In genomic region chr22:37746366-37747089, GRCh38 we compare ENCODE assay signal across 1 cellular context.
TF ChIP-seq lines count a peak whose summit lies in the region.

No MANE protein-coding gene starts in this region.

TF ChIP-seq in WTC11, 78 proteins besides CTCF, POLR2A, EP300 and RAD21 (continued from another document):
- no peak for TF ChIP-seq ZNF532 (CRISPR knock-in tag; IDR thresholded peaks at IDR 0.05; ENCODE audit: borderline replicate concordance)
- TF ChIP-seq, protein P1, sequence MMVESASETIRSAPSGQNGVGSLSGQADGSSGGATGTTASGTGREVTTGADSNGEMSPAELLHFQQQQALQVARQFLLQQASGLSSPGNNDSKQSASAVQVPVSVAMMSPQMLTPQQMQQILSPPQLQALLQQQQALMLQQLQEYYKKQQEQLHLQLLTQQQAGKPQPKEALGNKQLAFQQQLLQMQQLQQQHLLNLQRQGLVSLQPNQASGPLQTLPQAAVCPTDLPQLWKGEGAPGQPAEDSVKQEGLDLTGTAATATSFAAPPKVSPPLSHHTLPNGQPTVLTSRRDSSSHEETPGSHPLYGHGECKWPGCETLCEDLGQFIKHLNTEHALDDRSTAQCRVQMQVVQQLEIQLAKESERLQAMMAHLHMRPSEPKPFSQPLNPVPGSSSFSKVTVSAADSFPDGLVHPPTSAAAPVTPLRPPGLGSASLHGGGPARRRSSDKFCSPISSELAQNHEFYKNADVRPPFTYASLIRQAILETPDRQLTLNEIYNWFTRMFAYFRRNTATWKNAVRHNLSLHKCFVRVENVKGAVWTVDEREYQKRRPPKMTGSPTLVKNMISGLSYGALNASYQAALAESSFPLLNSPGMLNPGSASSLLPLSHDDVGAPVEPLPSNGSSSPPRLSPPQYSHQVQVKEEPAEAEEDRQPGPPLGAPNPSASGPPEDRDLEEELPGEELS (CRISPR knock-in tag; IDR thresholded peaks at IDR 0.05): 0 out of 2 replicates have a peak, but pooled peaks have one; percentile 22
- peak; percentile 85; the same call in 1 of the 2 replicates for TF ChIP-seq TP53 (CRISPR knock-in tag; IDR thresholded peaks at IDR 0.05)
- TF ChIP-seq, protein P2, sequence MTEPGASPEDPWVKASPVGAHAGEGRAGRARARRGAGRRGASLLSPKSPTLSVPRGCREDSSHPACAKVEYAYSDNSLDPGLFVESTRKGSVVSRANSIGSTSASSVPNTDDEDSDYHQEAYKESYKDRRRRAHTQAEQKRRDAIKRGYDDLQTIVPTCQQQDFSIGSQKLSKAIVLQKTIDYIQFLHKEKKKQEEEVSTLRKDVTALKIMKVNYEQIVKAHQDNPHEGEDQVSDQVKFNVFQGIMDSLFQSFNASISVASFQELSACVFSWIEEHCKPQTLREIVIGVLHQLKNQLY (CRISPR knock-in tag; IDR thresholded peaks at IDR 0.05): 0 out of 2 replicates have a peak, but pooled peaks have one; percentile 76
- TF ChIP-seq FOXK1 (CRISPR knock-in tag; IDR thresholded peaks at IDR 0.05): no peak
- TF ChIP-seq, protein P3, sequence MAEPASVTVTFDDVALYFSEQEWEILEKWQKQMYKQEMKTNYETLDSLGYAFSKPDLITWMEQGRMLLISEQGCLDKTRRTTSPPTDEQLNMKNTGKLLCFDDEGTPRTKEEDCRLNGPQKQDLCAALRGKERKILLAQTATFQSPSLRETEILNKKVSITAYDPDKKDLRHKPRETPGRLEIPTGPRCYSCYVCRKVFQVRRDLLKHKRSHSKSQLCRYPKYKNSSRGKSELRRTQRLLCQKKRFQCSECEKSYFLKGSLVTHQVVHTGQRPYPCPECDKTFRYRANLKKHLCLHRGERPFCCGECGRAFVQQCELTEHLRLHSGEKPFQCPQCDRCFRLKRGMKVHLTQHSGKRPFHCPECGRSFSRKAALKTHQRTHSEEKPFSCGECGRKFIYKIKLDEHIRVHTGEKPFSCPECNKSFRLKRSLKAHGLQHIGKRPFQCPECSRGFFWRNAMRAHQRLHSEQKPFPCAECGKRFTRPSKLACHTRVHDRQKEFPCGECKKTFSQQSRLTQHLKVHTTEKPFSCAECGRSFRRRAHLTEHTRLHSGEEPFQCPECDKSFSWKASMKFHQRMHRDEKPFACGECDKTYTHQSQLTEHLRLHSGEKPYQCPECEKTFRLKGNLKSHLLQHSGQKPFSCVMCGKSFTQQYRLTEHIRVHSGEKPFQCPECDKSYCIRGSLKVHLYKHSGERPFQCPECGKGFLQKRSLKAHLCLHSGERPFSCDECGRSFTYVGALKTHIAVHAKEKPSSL (CRISPR knock-in tag; conservative IDR thresholded peaks at IDR 0.05): no peak
- TF ChIP-seq ZNF416 (CRISPR knock-in tag; IDR thresholded peaks at IDR 0.05): no peak
- TF ChIP-seq ZNF317 (CRISPR knock-in tag; IDR thresholded peaks at IDR 0.05; ENCODE audit: borderline replicate concordance, low read depth): 0 out of 2 replicates have a peak, but pooled peaks have one; percentile 33
- no peak for TF ChIP-seq ZNF232 (CRISPR knock-in tag; IDR thresholded peaks at IDR 0.05)
- TF ChIP-seq GRHL2 (CRISPR knock-in tag; IDR thresholded peaks at IDR 0.05; ENCODE audit: insufficient replicate concordance, severe bottlenecking): no peak
- peak; percentile 44; the same call in 1 of the 2 replicates for TF ChIP-seq FOXP1 (CRISPR knock-in tag; IDR thresholded peaks at IDR 0.05; ENCODE audit: borderline replicate concordance)
- no peak for TF ChIP-seq FOXJ3 (CRISPR knock-in tag; IDR thresholded peaks at IDR 0.05; ENCODE audit: borderline replicate concordance)
- TF ChIP-seq, protein P4, sequence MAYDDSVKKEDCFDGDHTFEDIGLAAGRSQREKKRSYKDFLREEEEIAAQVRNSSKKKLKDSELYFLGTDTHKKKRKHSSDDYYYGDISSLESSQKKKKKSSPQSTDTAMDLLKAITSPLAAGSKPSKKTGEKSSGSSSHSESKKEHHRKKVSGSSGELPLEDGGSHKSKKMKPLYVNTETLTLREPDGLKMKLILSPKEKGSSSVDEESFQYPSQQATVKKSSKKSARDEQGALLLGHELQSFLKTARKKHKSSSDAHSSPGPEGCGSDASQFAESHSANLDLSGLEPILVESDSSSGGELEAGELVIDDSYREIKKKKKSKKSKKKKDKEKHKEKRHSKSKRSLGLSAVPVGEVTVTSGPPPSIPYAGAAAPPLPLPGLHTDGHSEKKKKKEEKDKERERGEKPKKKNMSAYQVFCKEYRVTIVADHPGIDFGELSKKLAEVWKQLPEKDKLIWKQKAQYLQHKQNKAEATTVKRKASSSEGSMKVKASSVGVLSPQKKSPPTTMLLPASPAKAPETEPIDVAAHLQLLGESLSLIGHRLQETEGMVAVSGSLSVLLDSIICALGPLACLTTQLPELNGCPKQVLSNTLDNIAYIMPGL (CRISPR knock-in tag; IDR thresholded peaks at IDR 0.05): peak; percentile 55
- TF ChIP-seq CREM (CRISPR knock-in tag; IDR thresholded peaks at IDR 0.05): 0 out of 2 replicates have a peak, but pooled peaks have one; percentile 41
- no peak for TF ChIP-seq EMX1 (CRISPR knock-in tag; IDR thresholded peaks at IDR 0.05)
- 0 out of 2 replicates have a peak, but pooled peaks have one; percentile 21 for TF ChIP-seq GABPB1 (CRISPR knock-in tag; IDR thresholded peaks at IDR 0.05)
- no peak for TF ChIP-seq CBFB (CRISPR knock-in tag; IDR thresholded peaks at IDR 0.05; ENCODE audit: low read depth)
- TF ChIP-seq OVOL2 (CRISPR knock-in tag; IDR thresholded peaks at IDR 0.05; ENCODE audit: borderline replicate concordance): no peak
- TF ChIP-seq, protein P5, sequence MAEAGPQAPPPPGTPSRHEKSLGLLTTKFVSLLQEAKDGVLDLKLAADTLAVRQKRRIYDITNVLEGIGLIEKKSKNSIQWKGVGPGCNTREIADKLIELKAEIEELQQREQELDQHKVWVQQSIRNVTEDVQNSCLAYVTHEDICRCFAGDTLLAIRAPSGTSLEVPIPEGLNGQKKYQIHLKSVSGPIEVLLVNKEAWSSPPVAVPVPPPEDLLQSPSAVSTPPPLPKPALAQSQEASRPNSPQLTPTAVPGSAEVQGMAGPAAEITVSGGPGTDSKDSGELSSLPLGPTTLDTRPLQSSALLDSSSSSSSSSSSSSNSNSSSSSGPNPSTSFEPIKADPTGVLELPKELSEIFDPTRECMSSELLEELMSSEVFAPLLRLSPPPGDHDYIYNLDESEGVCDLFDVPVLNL (CRISPR knock-in tag; IDR thresholded peaks at IDR 0.05; ENCODE audit: borderline replicate concordance, low read depth): no peak
- TF ChIP-seq PRRX2 (CRISPR knock-in tag; IDR thresholded peaks at IDR 0.05): no peak
- peak; percentile 40; the same call in 1 of the 2 replicates for TF ChIP-seq ETV6 (CRISPR knock-in tag; IDR thresholded peaks at IDR 0.05)
- TF ChIP-seq, protein P6, sequence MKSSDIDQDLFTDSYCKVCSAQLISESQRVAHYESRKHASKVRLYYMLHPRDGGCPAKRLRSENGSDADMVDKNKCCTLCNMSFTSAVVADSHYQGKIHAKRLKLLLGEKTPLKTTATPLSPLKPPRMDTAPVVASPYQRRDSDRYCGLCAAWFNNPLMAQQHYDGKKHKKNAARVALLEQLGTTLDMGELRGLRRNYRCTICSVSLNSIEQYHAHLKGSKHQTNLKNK (CRISPR knock-in tag; IDR thresholded peaks at IDR 0.05): no peak
- TF ChIP-seq, protein P7, sequence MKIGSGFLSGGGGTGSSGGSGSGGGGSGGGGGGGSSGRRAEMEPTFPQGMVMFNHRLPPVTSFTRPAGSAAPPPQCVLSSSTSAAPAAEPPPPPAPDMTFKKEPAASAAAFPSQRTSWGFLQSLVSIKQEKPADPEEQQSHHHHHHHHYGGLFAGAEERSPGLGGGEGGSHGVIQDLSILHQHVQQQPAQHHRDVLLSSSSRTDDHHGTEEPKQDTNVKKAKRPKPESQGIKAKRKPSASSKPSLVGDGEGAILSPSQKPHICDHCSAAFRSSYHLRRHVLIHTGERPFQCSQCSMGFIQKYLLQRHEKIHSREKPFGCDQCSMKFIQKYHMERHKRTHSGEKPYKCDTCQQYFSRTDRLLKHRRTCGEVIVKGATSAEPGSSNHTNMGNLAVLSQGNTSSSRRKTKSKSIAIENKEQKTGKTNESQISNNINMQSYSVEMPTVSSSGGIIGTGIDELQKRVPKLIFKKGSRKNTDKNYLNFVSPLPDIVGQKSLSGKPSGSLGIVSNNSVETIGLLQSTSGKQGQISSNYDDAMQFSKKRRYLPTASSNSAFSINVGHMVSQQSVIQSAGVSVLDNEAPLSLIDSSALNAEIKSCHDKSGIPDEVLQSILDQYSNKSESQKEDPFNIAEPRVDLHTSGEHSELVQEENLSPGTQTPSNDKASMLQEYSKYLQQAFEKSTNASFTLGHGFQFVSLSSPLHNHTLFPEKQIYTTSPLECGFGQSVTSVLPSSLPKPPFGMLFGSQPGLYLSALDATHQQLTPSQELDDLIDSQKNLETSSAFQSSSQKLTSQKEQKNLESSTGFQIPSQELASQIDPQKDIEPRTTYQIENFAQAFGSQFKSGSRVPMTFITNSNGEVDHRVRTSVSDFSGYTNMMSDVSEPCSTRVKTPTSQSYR (CRISPR knock-in tag; IDR thresholded peaks at IDR 0.05): no peak
- TF ChIP-seq RELA (CRISPR knock-in tag; IDR thresholded peaks at IDR 0.05; ENCODE audit: borderline replicate concordance): 0 out of 2 replicates have a peak, but pooled peaks have one; percentile 16
